In the genomic region with DNA sequence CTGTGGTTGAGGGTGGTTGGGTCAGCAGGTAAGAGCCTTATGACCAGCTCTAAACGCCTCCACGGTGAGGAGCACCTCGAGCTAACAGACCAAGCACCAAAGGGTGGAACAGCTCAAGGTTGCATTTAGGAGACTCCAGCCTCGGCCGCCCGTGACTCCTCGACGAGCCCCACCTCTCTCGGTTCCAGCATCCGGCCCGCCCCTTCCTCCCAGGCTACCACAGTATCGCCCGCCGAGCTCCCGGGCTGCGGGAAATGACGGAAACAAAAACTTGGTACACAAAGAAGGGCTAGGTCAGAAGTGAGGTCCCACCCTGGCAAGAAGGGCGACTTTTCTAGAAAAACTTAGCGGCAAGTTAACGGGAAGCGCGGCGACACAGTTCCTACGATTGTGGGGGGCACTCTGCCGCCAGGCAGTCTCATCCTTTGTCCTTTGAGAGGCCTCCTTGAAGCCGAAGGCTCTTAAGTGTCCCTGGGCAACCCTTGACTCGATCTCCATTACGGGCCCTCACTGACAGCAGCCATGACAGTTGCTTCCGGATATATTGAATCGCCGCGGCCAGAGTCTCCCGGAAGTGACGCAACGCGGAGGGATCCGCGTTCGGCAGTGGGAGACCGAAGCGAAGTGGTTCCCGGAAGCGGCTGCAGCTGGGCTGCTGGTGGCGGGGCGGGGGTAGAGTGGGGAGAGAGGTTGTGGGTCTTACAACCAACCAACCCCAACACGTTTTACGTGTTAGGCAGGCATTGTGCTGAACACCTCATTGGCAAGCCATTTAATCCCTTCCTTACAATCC, we compare ENCODE assay signal across 8 cellular contexts. TPM values are rescaled to one million over a fixed set of nuclear protein-coding genes. Genes with fewer than 3 reads are reported as not detected.
DNase-seq lines count a peak whose midpoint lies in the region; ATAC-seq lines count a peak whose summit lies in the region.

No MANE protein-coding gene starts in this region.

- peak overlapping the region; percentile 94 to 97 (median 96) for H3K4me3 Mint-ChIP-seq in CD4-positive, CD25-positive, alpha-beta regulatory T cell
- H3K4me3 Mint-ChIP-seq in memory B cell, result peak overlapping the region; percentile 94

- peak overlapping the region; percentile 87 for H3K4me3 ChIP-seq in CD4-positive, CD25-positive, alpha-beta regulatory T cell (ENCODE audit: low read depth, low read length)

- peaks cover 0 to 13% (median 3%) of the 10 kb centered on the region in 7 donors for H3K9me3 Mint-ChIP-seq in CD4-positive, CD25-positive, alpha-beta regulatory T cell
- H3K9me3 Mint-ChIP-seq in memory B cell, result peaks cover 4% of the 10 kb centered on the region

- H3K4me1 Mint-ChIP-seq in CD4-positive, CD25-positive, alpha-beta regulatory T cell, result peaks cover 0 to 14% (median 6%) of the 10 kb centered on the region in 4 donors
- peaks cover 4% of the 10 kb centered on the region for H3K4me1 Mint-ChIP-seq in memory B cell

- peaks cover 0 to 14% of the 10 kb centered on the region in 2 experiments for H3K9me3 ChIP-seq in CD4-positive, CD25-positive, alpha-beta regulatory T cell (ENCODE audit: control insufficient read depth in 2 of 2, low read length in 2 of 2)

- peaks cover 3% of the 10 kb centered on the region for H3K4me1 ChIP-seq in CD4-positive, CD25-positive, alpha-beta regulatory T cell (ENCODE audit: control insufficient read depth, insufficient read depth, low read length, poor library complexity, severe bottlenecking)

- H3K27me3 ChIP-seq in CD4-positive, CD25-positive, alpha-beta regulatory T cell (ENCODE audit: control insufficient read depth, insufficient read depth, low read length), result peaks cover 28% of the 10 kb centered on the region

- peaks cover 44% of the 10 kb centered on the region for H3K27me3 Mint-ChIP-seq in CD4-positive, CD25-positive, alpha-beta regulatory T cell
- H3K27me3 Mint-ChIP-seq in memory B cell, result peaks cover 19% of the 10 kb centered on the region

- peak overlapping the region; percentile 98 to 100 (median 99) for H3K27ac Mint-ChIP-seq in CD4-positive, CD25-positive, alpha-beta regulatory T cell
- H3K27ac Mint-ChIP-seq in memory B cell, result peak overlapping the region; percentile 99

- H3K36me3 Mint-ChIP-seq in CD4-positive, CD25-positive, alpha-beta regulatory T cell, result peaks cover 15% of the 10 kb centered on the region
- H3K36me3 Mint-ChIP-seq in memory B cell, result peaks cover 22% of the 10 kb centered on the region

- peak overlapping the region; percentile 93 for H3K27ac ChIP-seq in CD4-positive, CD25-positive, alpha-beta regulatory T cell (ENCODE audit: insufficient read depth, low read length, poor library complexity, severe bottlenecking)

- peak; percentile 80 to 97 (median 91) for DNase-seq in CD4-positive, CD25-positive, alpha-beta regulatory T cell
- peak; percentile 82 for DNase-seq in NCI-H774 (lab: John Stamatoyannopoulos, UW)
- peak; percentile 87 to 90 for DNase-seq in activated CD4-positive, alpha-beta T cell treated with anti-CD3 and anti-CD28 coated beads, Interleukin-2, amount 50 U/mL, for 4 hours
- DNase-seq in dermis blood vessel endothelial cell, result peak; percentile 97
- DNase-seq in memory B cell (ENCODE audit: low spot score in 2 of 2), result peak; percentile 90 to 91
- DNase-seq in stimulated activated CD8-positive, alpha-beta memory T cell treated with anti-CD3 and anti-CD28 coated beads, Interleukin-4, amount 100 ng/mL, for 1 hour (ENCODE audit: low read depth in 2 of 2, low spot score in 1 of 2), result peak; percentile 80 to 86

- H3K36me3 ChIP-seq in CD4-positive, CD25-positive, alpha-beta regulatory T cell (ENCODE audit: control insufficient read depth, insufficient read depth, low read length), result no peaks in the 10 kb centered on the region

- peak; percentile 83 to 86 for ATAC-seq in CD4-positive, CD25-positive, alpha-beta regulatory T cell (ENCODE audit: low read depth in 2 of 2)
- ATAC-seq in GM19395 (IDR thresholded peaks at IDR 0.05; ENCODE audit: unreplicated experiment) (peak; percentile 88), HG03565 (IDR thresholded peaks at IDR 0.05; ENCODE audit: unreplicated experiment) (peak; percentile 76), memory B cell (ENCODE audit: low read depth) (peak; percentile 90)

RNA-seq across cellular contexts. Expression of a gene that starts 40.2 kb away (rescaled TPM):
- total RNA-seq in CD4-positive, CD25-positive, alpha-beta regulatory T cell, result 17.7 TPM
- 10 to 100 TPM in 2 of 4 donors, 1 to 10 TPM in 2; 9.5 to 14.1 (median 11.6) TPM for polyA plus RNA-seq in CD4-positive, CD25-positive, alpha-beta regulatory T cell
- 18.4 and 18.9 TPM in 2 replicates for total RNA-seq in dermis blood vessel endothelial cell

RNA-seq across cellular contexts. Expression of a gene that starts 46.5 kb away (rescaled TPM):
- 4.6 TPM for total RNA-seq in CD4-positive, CD25-positive, alpha-beta regulatory T cell
- polyA plus RNA-seq in CD4-positive, CD25-positive, alpha-beta regulatory T cell, result 1 to 10 TPM in 3 of 4 donors, under 1 TPM in 1; 0.65 to 1.7 (median 1.3) TPM
- 30.3 and 36.9 TPM in 2 replicates for total RNA-seq in dermis blood vessel endothelial cell

Comparison
In these comparisons a context has a peak if more than half of its experiments do, and no peak if none do; other contexts are left out.
1. Peak in every context shown above with its lines: DNase-seq, ATAC-seq, H3K4me3 ChIP-seq and H3K27ac ChIP-seq.